1 cellular context compared by ENCODE assay signal in the genomic region with DNA sequence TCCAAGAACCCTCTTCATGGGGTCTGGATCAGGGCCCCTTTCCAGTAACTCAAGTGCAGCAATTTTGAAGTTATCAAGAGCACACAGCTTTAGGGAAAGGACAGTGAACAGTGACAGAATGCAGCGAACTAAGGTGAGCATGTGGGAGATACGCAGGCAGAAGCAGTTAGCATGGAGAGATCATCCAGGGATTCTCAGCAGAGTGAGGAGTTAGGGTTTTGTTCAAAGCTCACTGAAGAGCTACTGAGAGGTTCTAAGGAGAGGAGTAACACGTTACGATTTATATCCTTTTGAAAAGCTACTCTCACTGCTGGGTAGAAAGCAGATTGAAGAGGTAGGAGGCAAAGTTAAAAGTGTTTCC.
TF ChIP-seq lines count a peak whose summit lies in the region.

No MANE protein-coding gene starts in this region.

TF ChIP-seq in K562, 482 proteins besides CTCF, POLR2A, EP300 and RAD21 (continued from another document):
- TF ChIP-seq, protein P1, sequence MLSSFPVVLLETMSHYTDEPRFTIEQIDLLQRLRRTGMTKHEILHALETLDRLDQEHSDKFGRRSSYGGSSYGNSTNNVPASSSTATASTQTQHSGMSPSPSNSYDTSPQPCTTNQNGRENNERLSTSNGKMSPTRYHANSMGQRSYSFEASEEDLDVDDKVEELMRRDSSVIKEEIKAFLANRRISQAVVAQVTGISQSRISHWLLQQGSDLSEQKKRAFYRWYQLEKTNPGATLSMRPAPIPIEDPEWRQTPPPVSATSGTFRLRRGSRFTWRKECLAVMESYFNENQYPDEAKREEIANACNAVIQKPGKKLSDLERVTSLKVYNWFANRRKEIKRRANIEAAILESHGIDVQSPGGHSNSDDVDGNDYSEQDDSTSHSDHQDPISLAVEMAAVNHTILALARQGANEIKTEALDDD (IDR thresholded peaks at IDR 0.05) = no peak
- TF ChIP-seq, protein P2, sequence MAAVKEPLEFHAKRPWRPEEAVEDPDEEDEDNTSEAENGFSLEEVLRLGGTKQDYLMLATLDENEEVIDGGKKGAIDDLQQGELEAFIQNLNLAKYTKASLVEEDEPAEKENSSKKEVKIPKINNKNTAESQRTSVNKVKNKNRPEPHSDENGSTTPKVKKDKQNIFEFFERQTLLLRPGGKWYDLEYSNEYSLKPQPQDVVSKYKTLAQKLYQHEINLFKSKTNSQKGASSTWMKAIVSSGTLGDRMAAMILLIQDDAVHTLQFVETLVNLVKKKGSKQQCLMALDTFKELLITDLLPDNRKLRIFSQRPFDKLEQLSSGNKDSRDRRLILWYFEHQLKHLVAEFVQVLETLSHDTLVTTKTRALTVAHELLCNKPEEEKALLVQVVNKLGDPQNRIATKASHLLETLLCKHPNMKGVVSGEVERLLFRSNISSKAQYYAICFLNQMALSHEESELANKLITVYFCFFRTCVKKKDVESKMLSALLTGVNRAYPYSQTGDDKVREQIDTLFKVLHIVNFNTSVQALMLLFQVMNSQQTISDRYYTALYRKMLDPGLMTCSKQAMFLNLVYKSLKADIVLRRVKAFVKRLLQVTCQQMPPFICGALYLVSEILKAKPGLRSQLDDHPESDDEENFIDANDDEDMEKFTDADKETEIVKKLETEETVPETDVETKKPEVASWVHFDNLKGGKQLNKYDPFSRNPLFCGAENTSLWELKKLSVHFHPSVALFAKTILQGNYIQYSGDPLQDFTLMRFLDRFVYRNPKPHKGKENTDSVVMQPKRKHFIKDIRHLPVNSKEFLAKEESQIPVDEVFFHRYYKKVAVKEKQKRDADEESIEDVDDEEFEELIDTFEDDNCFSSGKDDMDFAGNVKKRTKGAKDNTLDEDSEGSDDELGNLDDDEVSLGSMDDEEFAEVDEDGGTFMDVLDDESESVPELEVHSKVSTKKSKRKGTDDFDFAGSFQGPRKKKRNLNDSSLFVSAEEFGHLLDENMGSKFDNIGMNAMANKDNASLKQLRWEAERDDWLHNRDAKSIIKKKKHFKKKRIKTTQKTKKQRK (IDR thresholded peaks at IDR 0.05; ENCODE audit: borderline replicate concordance, low read depth, low read length) = no peak
- TF ChIP-seq CBFA2T3 (IDR thresholded peaks at IDR 0.05) (peak; percentile 50; the same call in 1 of the 2 replicates), ZKSCAN1 (IDR thresholded peaks at IDR 0.05; ENCODE audit: low read depth, low read length) (no peak), MCM3 (IDR thresholded peaks at IDR 0.05) (no peak), E2F3 (CRISPR knock-in tag; IDR thresholded peaks at IDR 0.05) (no peak), MEF2A (IDR thresholded peaks at IDR 0.05; ENCODE audit: control insufficient read depth, low read depth, low read length) (no peak), ZNF23 (CRISPR knock-in tag; IDR thresholded peaks at IDR 0.05) (no peak), ETV6 (IDR thresholded peaks at IDR 0.05; ENCODE audit: borderline replicate concordance in 1 of 2, low read depth in 2 of 2, low read length in 1 of 2) (no peak), ETV6 (CRISPR knock-in tag; IDR thresholded peaks at IDR 0.05; ENCODE audit: borderline replicate concordance) (no peak), FOS (IDR thresholded peaks at IDR 0.05; ENCODE audit: extremely low read depth, insufficient read length) (no peak), MEIS2 (IDR thresholded peaks at IDR 0.05; ENCODE audit: partially characterized antibody) (peak; percentile 1), NRF1 (conservative IDR thresholded peaks at IDR 0.05 in 1 of 2, IDR thresholded peaks at IDR 0.05 in 1 of 2) (no peak), ARID1B (IDR thresholded peaks at IDR 0.05) (0 out of 2 replicates have a peak, but pooled peaks have one; percentile 26), NFIX (CRISPR knock-in tag; IDR thresholded peaks at IDR 0.05; ENCODE audit: low read depth) (no peak), BRD9 (IDR thresholded peaks at IDR 0.05; ENCODE audit: low read depth, partially characterized antibody) (no peak), NR2F6 (CRISPR knock-in tag; IDR thresholded peaks at IDR 0.05) (no peak), ZNF551 (CRISPR knock-in tag; IDR thresholded peaks at IDR 0.05) (no peak), HOXB6 (CRISPR knock-in tag; IDR thresholded peaks at IDR 0.05; ENCODE audit: borderline replicate concordance) (no peak), TOE1 (IDR thresholded peaks at IDR 0.05; ENCODE audit: borderline replicate concordance) (no peak), TOE1 (CRISPR knock-in tag; IDR thresholded peaks at IDR 0.05; ENCODE audit: borderline replicate concordance, low read depth) (no peak), CBX8 (IDR thresholded peaks at IDR 0.05; ENCODE audit: borderline replicate concordance, extremely low read depth, low read depth, low read length, poor library complexity, severe bottlenecking) (no peak), TAL1 (IDR thresholded peaks at IDR 0.05) (peak; percentile 32; the same call in 1 of the 2 replicates)
- TF ChIP-seq, protein P3, sequence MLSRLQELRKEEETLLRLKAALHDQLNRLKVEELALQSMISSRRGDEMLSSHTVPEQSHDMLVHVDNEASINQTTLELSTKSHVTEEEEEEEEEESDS (CRISPR knock-in tag; IDR thresholded peaks at IDR 0.05) = no peak
- TF ChIP-seq, protein P4, sequence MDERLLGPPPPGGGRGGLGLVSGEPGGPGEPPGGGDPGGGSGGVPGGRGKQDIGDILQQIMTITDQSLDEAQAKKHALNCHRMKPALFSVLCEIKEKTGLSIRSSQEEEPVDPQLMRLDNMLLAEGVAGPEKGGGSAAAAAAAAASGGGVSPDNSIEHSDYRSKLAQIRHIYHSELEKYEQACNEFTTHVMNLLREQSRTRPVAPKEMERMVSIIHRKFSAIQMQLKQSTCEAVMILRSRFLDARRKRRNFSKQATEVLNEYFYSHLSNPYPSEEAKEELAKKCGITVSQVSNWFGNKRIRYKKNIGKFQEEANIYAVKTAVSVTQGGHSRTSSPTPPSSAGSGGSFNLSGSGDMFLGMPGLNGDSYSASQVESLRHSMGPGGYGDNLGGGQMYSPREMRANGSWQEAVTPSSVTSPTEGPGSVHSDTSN (CRISPR knock-in tag; IDR thresholded peaks at IDR 0.05; ENCODE audit: low read depth) = no peak
- TF ChIP-seq, protein P4 (tag; conservative IDR thresholded peaks at IDR 0.05; ENCODE audit: low read depth) = 0 out of 2 replicates have a peak, but pooled peaks have one; percentile 7
- TF ChIP-seq, protein P5, sequence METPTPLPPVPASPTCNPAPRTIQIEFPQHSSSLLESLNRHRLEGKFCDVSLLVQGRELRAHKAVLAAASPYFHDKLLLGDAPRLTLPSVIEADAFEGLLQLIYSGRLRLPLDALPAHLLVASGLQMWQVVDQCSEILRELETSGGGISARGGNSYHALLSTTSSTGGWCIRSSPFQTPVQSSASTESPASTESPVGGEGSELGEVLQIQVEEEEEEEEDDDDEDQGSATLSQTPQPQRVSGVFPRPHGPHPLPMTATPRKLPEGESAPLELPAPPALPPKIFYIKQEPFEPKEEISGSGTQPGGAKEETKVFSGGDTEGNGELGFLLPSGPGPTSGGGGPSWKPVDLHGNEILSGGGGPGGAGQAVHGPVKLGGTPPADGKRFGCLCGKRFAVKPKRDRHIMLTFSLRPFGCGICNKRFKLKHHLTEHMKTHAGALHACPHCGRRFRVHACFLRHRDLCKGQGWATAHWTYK (CRISPR knock-in tag; IDR thresholded peaks at IDR 0.05) = no peak
- TF ChIP-seq, protein P6, sequence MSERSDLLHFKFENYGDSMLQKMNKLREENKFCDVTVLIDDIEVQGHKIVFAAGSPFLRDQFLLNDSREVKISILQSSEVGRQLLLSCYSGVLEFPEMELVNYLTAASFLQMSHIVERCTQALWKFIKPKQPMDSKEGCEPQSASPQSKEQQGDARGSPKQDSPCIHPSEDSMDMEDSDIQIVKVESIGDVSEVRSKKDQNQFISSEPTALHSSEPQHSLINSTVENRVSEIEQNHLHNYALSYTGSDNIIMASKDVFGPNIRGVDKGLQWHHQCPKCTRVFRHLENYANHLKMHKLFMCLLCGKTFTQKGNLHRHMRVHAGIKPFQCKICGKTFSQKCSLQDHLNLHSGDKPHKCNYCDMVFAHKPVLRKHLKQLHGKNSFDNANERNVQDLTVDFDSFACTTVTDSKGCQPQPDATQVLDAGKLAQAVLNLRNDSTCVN (CRISPR knock-in tag; IDR thresholded peaks at IDR 0.05) = no peak
- TF ChIP-seq, protein P7, sequence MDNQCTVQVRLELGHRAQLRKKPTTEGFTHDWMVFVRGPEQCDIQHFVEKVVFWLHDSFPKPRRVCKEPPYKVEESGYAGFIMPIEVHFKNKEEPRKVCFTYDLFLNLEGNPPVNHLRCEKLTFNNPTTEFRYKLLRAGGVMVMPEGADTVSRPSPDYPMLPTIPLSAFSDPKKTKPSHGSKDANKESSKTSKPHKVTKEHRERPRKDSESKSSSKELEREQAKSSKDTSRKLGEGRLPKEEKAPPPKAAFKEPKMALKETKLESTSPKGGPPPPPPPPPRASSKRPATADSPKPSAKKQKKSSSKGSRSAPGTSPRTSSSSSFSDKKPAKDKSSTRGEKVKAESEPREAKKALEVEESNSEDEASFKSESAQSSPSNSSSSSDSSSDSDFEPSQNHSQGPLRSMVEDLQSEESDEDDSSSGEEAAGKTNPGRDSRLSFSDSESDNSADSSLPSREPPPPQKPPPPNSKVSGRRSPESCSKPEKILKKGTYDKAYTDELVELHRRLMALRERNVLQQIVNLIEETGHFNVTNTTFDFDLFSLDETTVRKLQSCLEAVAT (IDR thresholded peaks at IDR 0.05) = 0 out of 4 replicates have a peak, but pooled peaks of 1 of the 2 experiments have one; percentile 33
